In the genomic region with DNA sequence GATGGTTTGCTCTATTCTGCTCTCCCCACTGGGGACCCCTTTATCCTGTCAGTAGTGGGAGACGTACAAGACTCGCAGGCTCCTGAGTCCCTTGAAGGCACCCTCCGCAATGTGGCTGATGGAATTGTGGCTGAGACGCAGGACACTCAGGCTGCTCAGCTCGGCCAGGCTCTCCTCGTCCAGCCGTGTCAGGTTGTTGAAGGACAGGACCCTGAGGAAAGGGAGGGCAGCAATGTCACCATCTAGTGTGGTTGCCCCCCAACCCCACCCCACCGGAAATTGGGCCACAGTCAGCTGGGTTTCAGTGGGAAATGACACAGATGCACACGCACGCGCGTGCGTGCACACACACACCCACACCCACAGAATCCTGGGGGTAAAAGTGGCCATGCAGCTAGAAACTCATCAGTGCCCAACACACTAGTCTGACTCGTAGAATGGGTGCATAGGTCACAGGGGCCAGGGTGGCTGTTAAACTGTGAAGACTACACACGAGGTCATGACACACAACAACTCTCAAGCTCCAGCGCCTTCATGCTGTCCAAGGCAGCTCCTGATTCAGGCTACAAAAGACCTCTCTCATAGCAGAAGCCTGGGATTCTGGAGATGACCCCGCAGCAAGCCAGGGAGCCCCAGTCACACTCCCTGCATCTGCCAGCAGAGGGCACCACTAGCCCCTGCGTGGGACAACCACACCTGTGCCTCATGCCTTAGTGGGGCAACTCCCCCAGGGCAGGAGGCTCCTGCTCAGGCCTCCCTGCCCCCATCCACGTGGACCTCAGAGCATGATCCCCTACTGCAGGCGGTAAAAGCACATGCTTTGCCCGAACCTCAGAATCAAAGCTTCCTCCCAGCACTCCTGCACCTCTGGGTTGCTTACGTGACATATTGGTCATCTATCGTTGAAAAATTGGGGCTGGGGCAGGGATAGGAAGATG, we compare ENCODE assay signal across 8 cellular contexts.
DNase-seq lines count a peak whose midpoint lies in the region; ATAC-seq and TF ChIP-seq lines count a peak whose summit lies in the region.

No MANE protein-coding gene starts in this region.

- peaks cover 38% of the 10 kb centered on the region for H3K36me3 Mint-ChIP-seq in T-helper 2 cell treated with Interferon-gamma antibody and Interleukin-4, amounts not matched to agents 5 μg/mL and 100 μg/mL, for 36 hours (ENCODE audit: low read depth)

- no peak overlapping the region for H3K4me3 Mint-ChIP-seq in T-helper 2 cell treated with Interferon-gamma antibody and Interleukin-4, amounts not matched to agents 5 μg/mL and 100 μg/mL, for 36 hours

- peak; percentile 88 for ATAC-seq in GM18867 (IDR thresholded peaks at IDR 0.05; ENCODE audit: unreplicated experiment)
- peak; percentile 87 for ATAC-seq in HG03159 (IDR thresholded peaks at IDR 0.05; ENCODE audit: unreplicated experiment)

- H3K9me3 ChIP-seq in ascending aorta, result no peaks in the 10 kb centered on the region

- H3K4me1 Mint-ChIP-seq in T-helper 2 cell treated with Interferon-gamma antibody and Interleukin-4, amounts not matched to agents 5 μg/mL and 100 μg/mL, for 36 hours (ENCODE audit: low read depth), result peaks cover 6% of the 10 kb centered on the region

- TF ChIP-seq CTCF in ascending aorta (IDR thresholded peaks at IDR 0.05), result peak; percentile 80 to 91 (median 87)

- H3K4me3 ChIP-seq in ascending aorta, result no peak overlapping the region

- peaks cover 36 to 42% of the 10 kb centered on the region in 2 donors for H3K36me3 ChIP-seq in ascending aorta

- peak; percentile 78 for DNase-seq in Ammon's horn (ENCODE audit: low spot score)
- peak; percentile 57 for DNase-seq in T-helper 2 cell treated with Interferon-gamma antibody and Interleukin-4, amounts not matched to agents 5 μg/mL and 100 μg/mL, for 36 hours (ENCODE audit: low spot score)
- peak in 1 of 2 donors; percentile 82 for DNase-seq in ascending aorta (ENCODE audit: low spot score in 2 of 2)
- DNase-seq in iPS DF 4.7 (ENCODE audit: extremely low read depth, low spot score), result peak; percentile 16
- peak; percentile 61 to 69 for DNase-seq in stimulated activated CD4-positive, alpha-beta T cell treated with anti-CD3 and anti-CD28 coated beads, Interleukin-15, amount 100 ng/mL, for 1 hour (ENCODE audit: low read depth in 1 of 2, low spot score in 1 of 2)
- no peak for DNase-seq in KG1 (lab: John Stamatoyannopoulos, UW)

- intact Hi-C loops in ascending aorta (cut with DNase I), result loop anchor here (2.0 to 10.0 kb wide), 6 partner anchors 35 to 415 kb away; a partner anchor contains a TSS

- peak overlapping the region; percentile 80 to 93 for H3K27ac ChIP-seq in ascending aorta

- peaks cover 19 to 57% of the 10 kb centered on the region in 2 donors for H3K4me1 ChIP-seq in ascending aorta

- no peak overlapping the region for H3K27ac Mint-ChIP-seq in T-helper 2 cell treated with Interferon-gamma antibody and Interleukin-4, amounts not matched to agents 5 μg/mL and 100 μg/mL, for 36 hours

- no peaks in the 10 kb centered on the region for H3K27me3 Mint-ChIP-seq in T-helper 2 cell treated with Interferon-gamma antibody and Interleukin-4, amounts not matched to agents 5 μg/mL and 100 μg/mL, for 36 hours (ENCODE audit: low read depth)

- H3K27me3 ChIP-seq in ascending aorta, result no peaks in the 10 kb centered on the region

- H3K9me3 Mint-ChIP-seq in T-helper 2 cell treated with Interferon-gamma antibody and Interleukin-4, amounts not matched to agents 5 μg/mL and 100 μg/mL, for 36 hours, result no peaks in the 10 kb centered on the region
